Comparison of ENCODE assay signal across 17 cellular contexts in the genomic region with DNA sequence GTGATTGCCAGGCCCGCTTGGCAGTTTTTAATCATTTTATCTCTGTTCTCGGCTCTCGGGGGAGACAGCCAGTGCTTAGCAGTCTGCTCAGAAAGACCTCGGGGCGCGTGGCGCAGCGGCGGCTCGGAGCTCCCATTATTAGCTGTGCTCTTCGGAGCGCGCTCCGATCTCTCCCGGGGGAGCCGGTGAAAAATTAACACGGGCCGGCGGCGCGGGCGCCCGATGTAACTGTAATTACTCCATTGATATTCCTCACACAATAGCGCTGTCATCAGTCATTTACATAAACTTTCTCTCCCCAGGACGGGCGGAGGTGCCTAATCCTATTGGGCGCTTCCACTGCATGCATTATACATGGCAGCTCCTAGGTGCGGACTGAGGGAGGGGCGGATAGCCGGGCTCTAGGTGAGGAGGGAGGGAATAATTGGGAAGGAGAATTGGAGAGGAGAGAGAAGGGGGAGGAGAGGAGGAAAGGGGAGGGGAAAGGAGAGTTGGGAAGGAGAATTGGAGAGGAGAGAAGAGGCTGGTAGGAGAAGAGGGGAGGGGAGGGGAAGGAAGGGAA. TPM values are rescaled to one million over a fixed set of nuclear protein-coding genes. Genes with fewer than 3 reads are reported as not detected.
DNase-seq lines count a peak whose midpoint lies in the region; ATAC-seq, FAIRE-seq and TF ChIP-seq lines count a peak whose summit lies in the region.
"Had no signal": no experiment of that assay in that cellular context is flagged by ENCODE, and none has a peak within 500 bp of the region (broad histone marks: within the 10 kb centered on the region; RNA-seq: fewer than 3 reads in every experiment).

No MANE protein-coding gene starts in this region.

- TF ChIP-seq RAD21 in Ishikawa (IDR thresholded peaks at IDR 0.05; ENCODE audit: low read depth), result no peak

- H3K27ac ChIP-seq in astrocyte (ENCODE audit: low read depth, low read length), result no peak overlapping the region
- no peak overlapping the region for H3K27ac ChIP-seq in mesenchymal stem cell (ENCODE audit: low read length, poor library complexity, severe bottlenecking)
- H3K27ac ChIP-seq: parathyroid adenoma had no signal

- H3K4me3 ChIP-seq in astrocyte (ENCODE audit: insufficient read depth, low read depth, low read length) (no peak overlapping the region), mesenchymal stem cell (ENCODE audit: insufficient read depth in 1 of 2, low read depth in 1 of 2, low read length in 2 of 2) (no peak overlapping the region)
- H3K4me3 ChIP-seq: lung had no signal

- H3K9ac ChIP-seq in astrocyte (ENCODE audit: low read length) (no peak overlapping the region), mesenchymal stem cell (ENCODE audit: low read length) (no peak overlapping the region)
- H3K9ac ChIP-seq: parathyroid adenoma had no signal

- no peak overlapping the region for H3K4ac ChIP-seq in mesenchymal stem cell (ENCODE audit: low read depth in 1 of 2, low read length in 2 of 2)

- H2BK5ac ChIP-seq in mesenchymal stem cell (ENCODE audit: low read depth, low read length, poor library complexity, severe bottlenecking), result no peak overlapping the region

- DNase-seq in COR-L47 (lab: John Stamatoyannopoulos, UW), result peak; percentile 79
- no peak for DNase-seq in astrocyte (ENCODE audit: low read depth)
- DNase-seq in mesenchymal stem cell, result no peak
- no peak for DNase-seq in T-helper 9 cell
- no peak for DNase-seq in anterior cingulate cortex (lab: John Stamatoyannopoulos, UW)
- DNase-seq: activated CD8-positive, alpha-beta memory T cell treated with anti-CD3 and anti-CD28 coated beads, Interleukin-2, amount 50 U/mL, for 4 hours; CD4-positive, CD25-positive, alpha-beta regulatory T cell; dermis blood vessel endothelial cell; foreskin melanocyte; NCI-H2029; RPMI8226 had no signal

- H3K27me3 ChIP-seq in astrocyte (ENCODE audit: insufficient read depth, low read length) (peaks cover 74% of the 10 kb centered on the region), mesenchymal stem cell (ENCODE audit: control insufficient read depth in 1 of 2, insufficient read depth in 1 of 2, low read length in 2 of 2) (peaks cover 98 to 100% of the 10 kb centered on the region in 2 experiments)

- H3K23ac ChIP-seq in mesenchymal stem cell (ENCODE audit: low read length in 2 of 2), result no peak overlapping the region

- no peak for TF ChIP-seq EP300 in Ishikawa (IDR thresholded peaks at IDR 0.05; ENCODE audit: borderline replicate concordance)

- H3K79me1 ChIP-seq in mesenchymal stem cell (replicated peaks; ENCODE audit: low read length, poor library complexity, severe bottlenecking), result no peaks in the 10 kb centered on the region

- FAIRE-seq in astrocyte (lab: Jason Lieb, UNC), result no peak

- H2AK5ac ChIP-seq in mesenchymal stem cell (ENCODE audit: low read length, severe bottlenecking), result no peak overlapping the region

- H3K4me3 Mint-ChIP-seq in astrocyte (ENCODE audit: unreplicated experiment), result peak overlapping the region; percentile 60
- H3K4me3 Mint-ChIP-seq: CD4-positive, CD25-positive, alpha-beta regulatory T cell; stimulated activated memory B cell treated with anti-CD40 and anti-IgM and Interleukin-4, amounts not matched to agents 10 μg/mL and 1 μg/mL and 100 μg/mL, for 72 hours had no signal

- H2BK120ac ChIP-seq in mesenchymal stem cell (ENCODE audit: low read depth, low read length), result no peak overlapping the region

- H3K36me3 Mint-ChIP-seq in astrocyte (ENCODE audit: low read depth, unreplicated experiment), result no peaks in the 10 kb centered on the region
- H3K36me3 Mint-ChIP-seq: CD4-positive, CD25-positive, alpha-beta regulatory T cell; stimulated activated memory B cell treated with anti-CD40 and anti-IgM and Interleukin-4, amounts not matched to agents 10 μg/mL and 1 μg/mL and 100 μg/mL, for 72 hours had no signal

- TF ChIP-seq CTCF in astrocyte (IDR thresholded peaks at IDR 0.05; ENCODE audit: insufficient read depth, low read depth, low read length), result no peak

- no peak overlapping the region for H2AFZ ChIP-seq in astrocyte (ENCODE audit: low read depth, low read length)
- H2AFZ ChIP-seq in mesenchymal stem cell (ENCODE audit: low read depth, low read length), result no peak overlapping the region
- H2AFZ ChIP-seq: parathyroid adenoma had no signal

- H3K14ac ChIP-seq in mesenchymal stem cell (ENCODE audit: low read length in 2 of 2), result no peak overlapping the region

- ATAC-seq in GM19395 (IDR thresholded peaks at IDR 0.05; ENCODE audit: unreplicated experiment), result no peak
- ATAC-seq in GM21390 (IDR thresholded peaks at IDR 0.05; ENCODE audit: unreplicated experiment), result no peak
- ATAC-seq: stimulated activated memory B cell treated with anti-CD40 and anti-IgM and Interleukin-4, amounts not matched to agents 10 μg/mL and 1 μg/mL and 100 μg/mL, for 72 hours had no signal

- H3K4me1 Mint-ChIP-seq in astrocyte (ENCODE audit: low read depth, unreplicated experiment), result no peaks in the 10 kb centered on the region
- H3K4me1 Mint-ChIP-seq: CD4-positive, CD25-positive, alpha-beta regulatory T cell had no signal

- H3K36me3 ChIP-seq in astrocyte (ENCODE audit: insufficient read depth, low read length) (no peaks in the 10 kb centered on the region), mesenchymal stem cell (ENCODE audit: control insufficient read depth in 1 of 2, insufficient read depth in 2 of 2, low read depth in 1 of 2, low read length in 2 of 2) (no peaks in the 10 kb centered on the region)

- H4K8ac ChIP-seq in mesenchymal stem cell (ENCODE audit: low read length), result no peak overlapping the region

- H3K9me3 Mint-ChIP-seq in astrocyte (ENCODE audit: unreplicated experiment), result no peaks in the 10 kb centered on the region
- H3K9me3 Mint-ChIP-seq: stimulated activated memory B cell treated with anti-CD40 and anti-IgM and Interleukin-4, amounts not matched to agents 10 μg/mL and 1 μg/mL and 100 μg/mL, for 72 hours had no signal

- H2BK12ac ChIP-seq in mesenchymal stem cell (ENCODE audit: low read length in 2 of 2), result no peak overlapping the region

- H3K18ac ChIP-seq in mesenchymal stem cell (ENCODE audit: low read depth in 1 of 2, low read length in 2 of 2), result no peak overlapping the region

- peaks cover 87% of the 10 kb centered on the region for H3K27me3 Mint-ChIP-seq in astrocyte (ENCODE audit: low read depth, unreplicated experiment)

- H3K9me3 ChIP-seq in astrocyte (ENCODE audit: insufficient read depth, low read depth, low read length) (no peaks in the 10 kb centered on the region), mesenchymal stem cell (ENCODE audit: control insufficient read depth, low read length) (no peaks in the 10 kb centered on the region)

- H4K91ac ChIP-seq in mesenchymal stem cell (ENCODE audit: low read length), result no peak overlapping the region

- no peak overlapping the region for H2BK15ac ChIP-seq in mesenchymal stem cell (ENCODE audit: low read depth, poor library complexity, severe bottlenecking)

- H3K4me2 ChIP-seq in astrocyte (ENCODE audit: low read length), result no peak overlapping the region
- peak overlapping the region; percentile 10 for H3K4me2 ChIP-seq in mesenchymal stem cell (ENCODE audit: low read length, poor library complexity, severe bottlenecking)

- no peaks in the 10 kb centered on the region for H3K79me2 ChIP-seq in astrocyte (ENCODE audit: insufficient read depth, low read length)
- H3K79me2 ChIP-seq: parathyroid adenoma had no signal

- no peaks in the 10 kb centered on the region for H4K20me1 ChIP-seq in astrocyte (ENCODE audit: insufficient read depth, low read length)

- H3K27ac Mint-ChIP-seq in astrocyte (ENCODE audit: unreplicated experiment), result no peak overlapping the region
- H3K27ac Mint-ChIP-seq: CD4-positive, CD25-positive, alpha-beta regulatory T cell; stimulated activated memory B cell treated with anti-CD40 and anti-IgM and Interleukin-4, amounts not matched to agents 10 μg/mL and 1 μg/mL and 100 μg/mL, for 72 hours had no signal

- 6% methylated on average over 27 of the region's 30 CpGs for WGBS in mesenchymal stem cell

- H3K4me1 ChIP-seq in astrocyte (ENCODE audit: insufficient read depth, low read length) (no peaks in the 10 kb centered on the region), mesenchymal stem cell (ENCODE audit: control insufficient read depth, insufficient read depth, low read depth, low read length) (no peaks in the 10 kb centered on the region)
- H3K4me1 ChIP-seq: parathyroid adenoma had no signal

TF ChIP-seq in Ishikawa, 13 proteins besides CTCF, POLR2A, EP300 and RAD21:
- TF ChIP-seq YY1 (IDR thresholded peaks at IDR 0.05; ENCODE audit: low read depth), result 0 out of 2 replicates have a peak, but pooled peaks have one; percentile 38
- TF ChIP-seq ZBTB7A (IDR thresholded peaks at IDR 0.05; ENCODE audit: low read depth), result no peak
TF ChIP-seq in Ishikawa: peak in this region for 1.

RNA-seq across cellular contexts. Expression of a gene that starts 24.9 kb away (rescaled TPM):
- total RNA-seq in astrocyte, result 0.07 and 0.45 TPM in 2 replicates
- polyA plus RNA-seq in mesenchymal stem cell (2013, experiment 1 of 2), result not detected
- polyA plus RNA-seq in mesenchymal stem cell (2013, experiment 2 of 2), result not detected
- total RNA-seq: CD4-positive, CD25-positive, alpha-beta regulatory T cell; dermis blood vessel endothelial cell had no signal
- polyA plus RNA-seq: CD4-positive, CD25-positive, alpha-beta regulatory T cell had no signal
